ENCODE assay signal across 16 cellular contexts in the genomic region with DNA sequence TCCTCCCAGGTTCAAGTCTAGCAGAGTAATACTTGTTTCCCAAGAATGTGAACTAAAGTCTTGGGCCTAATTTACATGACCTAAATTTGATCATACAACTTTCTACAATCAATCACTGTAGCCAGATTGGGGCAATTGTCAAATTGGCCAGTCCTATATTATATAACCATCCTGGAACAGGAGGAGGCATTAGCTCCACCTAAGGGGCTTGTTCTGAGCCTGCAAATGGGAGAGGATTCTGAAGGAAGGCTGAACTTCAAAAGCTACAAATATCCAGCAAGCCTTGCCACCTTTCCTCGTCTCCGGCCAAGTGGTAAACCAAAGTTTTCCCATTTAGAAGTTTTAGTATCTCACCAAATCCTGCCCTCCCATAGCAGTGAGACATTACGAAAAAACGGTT.
A peak's percentile ranks its signal among the peaks of the same experiment; 100 is the strongest.
DNase-seq lines count a peak whose midpoint lies in the region; ATAC-seq, FAIRE-seq and TF ChIP-seq lines count a peak whose summit lies in the region.
"Had no signal": no experiment of that assay in that cellular context is flagged by ENCODE, and none has a peak within 500 bp of the region (broad histone marks: within the 10 kb centered on the region; RNA-seq: fewer than 3 reads in every experiment).

No MANE protein-coding gene starts in this region.

- H3K9me3 Mint-ChIP-seq in activated CD4-positive, alpha-beta T cell treated with anti-CD3 and anti-CD28 coated beads for 36 hours (ENCODE audit: low read depth) = no peaks in the 10 kb centered on the region

- H3K27me3 ChIP-seq in bronchial epithelial cell (ENCODE audit: control insufficient read depth, insufficient read depth, low read length) (no peaks in the 10 kb centered on the region), osteoblast (ENCODE audit: insufficient read depth, low read length) (no peaks in the 10 kb centered on the region)

- H3K4me1 ChIP-seq in osteoblast (ENCODE audit: insufficient read depth, low read length) = no peaks in the 10 kb centered on the region

- no peak overlapping the region for H3K4me3 Mint-ChIP-seq in activated CD4-positive, alpha-beta T cell treated with anti-CD3 and anti-CD28 coated beads for 36 hours
- H3K4me3 Mint-ChIP-seq: activated B cell treated with CpG ODN at 0.5 μM for 24 hours; activated naive CD8-positive, alpha-beta T cell; IgD-negative memory B cell had no signal

- no peak for TF ChIP-seq CTCF in bronchial epithelial cell (IDR thresholded peaks at IDR 0.05; ENCODE audit: insufficient read depth, low read length, severe bottlenecking)
- peak; percentile 23 for TF ChIP-seq CTCF in osteoblast (IDR thresholded peaks at IDR 0.05; ENCODE audit: extremely low read depth, low read depth, low read length)
- TF ChIP-seq CTCF in D721Med (IDR thresholded peaks at IDR 0.05; ENCODE audit: insufficient read depth, missing control alignments) = no peak

- no peaks in the 10 kb centered on the region for H3K27me3 Mint-ChIP-seq in activated CD4-positive, alpha-beta T cell treated with anti-CD3 and anti-CD28 coated beads for 36 hours
- H3K27me3 Mint-ChIP-seq: activated B cell treated with CpG ODN at 0.5 μM for 24 hours; activated naive CD8-positive, alpha-beta T cell; IgD-negative memory B cell had no signal

- H3K27ac ChIP-seq in osteoblast (ENCODE audit: low read depth, low read length) = no peak overlapping the region

- no peak overlapping the region for H2AFZ ChIP-seq in osteoblast (ENCODE audit: low read length)

- CTCF ChIA-PET in activated CD4-positive, alpha-beta T cell treated with anti-CD3 and anti-CD28 coated beads for 36 hours (lab: Charles Lee) = no interaction called here

- no peak for ATAC-seq in activated CD4-positive, alpha-beta T cell treated with anti-CD3 and anti-CD28 coated beads for 36 hours
- ATAC-seq: esophagus mucosa had no signal

- H3K79me2 ChIP-seq in osteoblast (ENCODE audit: insufficient read depth, low read length) = no peaks in the 10 kb centered on the region

- intact Hi-C loops in activated CD4-positive, alpha-beta T cell treated with anti-CD3 and anti-CD28 coated beads for 36 hours (cut with DNase I, micrococcal nuclease) = no loop called here

- no peaks in the 10 kb centered on the region for H4K20me1 ChIP-seq in osteoblast (ENCODE audit: insufficient read depth, low read length)

- FAIRE-seq in bronchial epithelial cell (lab: Jason Lieb, UNC) = no peak
- no peak for FAIRE-seq in D721Med (lab: Jason Lieb, UNC)
- FAIRE-seq: colon had no signal

- H3K9me3 ChIP-seq in osteoblast (ENCODE audit: low read depth, low read length) = no peaks in the 10 kb centered on the region

- no peak overlapping the region for H3K27ac Mint-ChIP-seq in activated CD4-positive, alpha-beta T cell treated with anti-CD3 and anti-CD28 coated beads for 36 hours
- H3K27ac Mint-ChIP-seq: activated B cell treated with CpG ODN at 0.5 μM for 24 hours; activated naive CD8-positive, alpha-beta T cell; IgD-negative memory B cell had no signal

- no peaks in the 10 kb centered on the region for H3K36me3 ChIP-seq in bronchial epithelial cell (ENCODE audit: control insufficient read depth, insufficient read depth, low read length)
- no peaks in the 10 kb centered on the region for H3K36me3 ChIP-seq in osteoblast (ENCODE audit: insufficient read depth, low read length)

- DNase-seq in ELR (ENCODE audit: low read depth) = peak; percentile 13
- DNase-seq in NAMALWA (ENCODE audit: low spot score) = peak; percentile 16
- DNase-seq in bronchial epithelial cell (ENCODE audit: low read depth) = peak; percentile 7
- peak; percentile 60 for DNase-seq in osteoblast (ENCODE audit: insufficient read length, low spot score, missing footprints)
- no peak for DNase-seq in D721Med (ENCODE audit: insufficient read length, low spot score)
- DNase-seq in NCI-H526 treated with DMSO at 0.1 percent for 48 hours (lab: John Stamatoyannopoulos, UW) = no peak
- DNase-seq in activated CD4-positive, alpha-beta T cell treated with anti-CD3 and anti-CD28 coated beads for 36 hours = no peak
- DNase-seq: activated B cell treated with CpG ODN at 0.5 μM for 24 hours; activated CD8-positive, alpha-beta memory T cell treated with anti-CD3 and anti-CD28 coated beads, Interleukin-2, amount 50 U/mL, for 48 hours; COR-L47; NCI-H2029 treated with DMSO at 0.1 percent for 48 hours; nucleus accumbens had no signal

- no peaks in the 10 kb centered on the region for H3K4me1 Mint-ChIP-seq in activated CD4-positive, alpha-beta T cell treated with anti-CD3 and anti-CD28 coated beads for 36 hours
- H3K4me1 Mint-ChIP-seq: activated B cell treated with CpG ODN at 0.5 μM for 24 hours, IgD-negative memory B cell had no signal

- POLR2A ChIA-PET in activated CD4-positive, alpha-beta T cell treated with anti-CD3 and anti-CD28 coated beads for 36 hours (lab: Charles Lee) = no interaction called here

- H3K36me3 Mint-ChIP-seq in activated CD4-positive, alpha-beta T cell treated with anti-CD3 and anti-CD28 coated beads for 36 hours (ENCODE audit: low read depth) = no peaks in the 10 kb centered on the region
- H3K36me3 Mint-ChIP-seq: activated naive CD8-positive, alpha-beta T cell; IgD-negative memory B cell had no signal

- H3K4me3 ChIP-seq in bronchial epithelial cell (ENCODE audit: low read depth, low read length) = no peak overlapping the region
- no peak overlapping the region for H3K4me3 ChIP-seq in osteoblast (ENCODE audit: insufficient read depth, low read length)

- H3K4me2 ChIP-seq in osteoblast (ENCODE audit: insufficient read depth, low read length) = no peak overlapping the region

Comparison
In these comparisons a context has a peak if more than half of its experiments do, and no peak if none do; other contexts are left out.
1. DNase-seq: peak in ELR (single experiment), NAMALWA (single experiment), bronchial epithelial cell (single experiment) and osteoblast (single experiment); none in D721Med (single experiment), NCI-H526 treated with DMSO at 0.1 percent for 48 hours (single experiment) and activated CD4-positive, alpha-beta T cell treated with anti-CD3 and anti-CD28 coated beads for 36 hours (single experiment).